ENCODE assay signal across 8 cellular contexts in the genomic region with DNA sequence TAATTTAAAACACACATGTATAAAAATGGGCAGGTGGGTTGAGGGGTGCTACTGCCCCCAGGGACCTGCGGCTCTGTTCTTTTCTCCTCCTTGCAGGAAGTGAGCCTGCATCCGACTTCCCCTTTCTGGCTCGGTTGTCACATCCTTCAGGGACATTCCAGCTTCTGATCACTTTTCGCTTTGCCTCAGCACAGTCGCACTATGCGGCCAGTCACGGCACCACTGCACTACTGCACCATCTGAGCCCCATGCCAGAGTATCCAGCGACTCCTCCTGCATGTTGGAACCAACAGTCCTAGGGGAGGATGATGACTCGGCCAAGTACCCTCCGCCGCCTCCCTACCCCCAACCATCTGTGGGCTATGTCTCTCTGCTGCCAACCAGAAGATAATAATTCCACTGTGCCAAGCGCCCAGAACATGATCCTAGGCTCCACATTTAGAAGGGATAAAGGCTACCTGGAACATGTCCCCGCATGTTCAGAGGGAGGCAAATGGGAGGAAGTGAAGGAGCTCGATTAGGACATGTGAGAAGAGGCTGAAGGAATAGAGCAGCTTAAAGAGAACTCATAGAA. TPM values are rescaled to one million over a fixed set of nuclear protein-coding genes. Genes with fewer than 3 reads are reported as not detected.
DNase-seq lines count a peak whose midpoint lies in the region; TF ChIP-seq lines count a peak whose summit lies in the region.

No MANE protein-coding gene starts in this region.

- peak overlapping the region; percentile 97 for H3K27ac Mint-ChIP-seq in MCF 10A (ENCODE audit: low read depth, unreplicated experiment)

- in situ Hi-C loops in HAP-1 (cut with MboI; ENCODE audit: low sequenced_read_pairs) = no loop called here

- TF ChIP-seq POLR2A in NB4 (IDR thresholded peaks at IDR 0.05; ENCODE audit: extremely low read depth, insufficient read length) = no peak

- H3K4me3 ChIP-seq in HAP-1 (no peak overlapping the region), NB4 (ENCODE audit: low read depth, low read length) (no peak overlapping the region), muscle layer of colon (ENCODE audit: low read depth in 1 of 2, low read length in 2 of 2) (peak overlapping the region in 1 of 2 donors; percentile 32)

- TF ChIP-seq CTCF in NB4 (IDR thresholded peaks at IDR 0.05; ENCODE audit: low read depth, low read length) (no peak), MCF 10A (IDR thresholded peaks at IDR 0.05; ENCODE audit: unreplicated experiment) (no peak)

- POLR2A ChIA-PET in MCF 10A (lab: Yijun Ruan, JAX) = interaction anchor here (0.6 to 6.2 kb wide), 26 partner anchors 8 to 506 kb away, joined by 3 to 90 read pairs (median 5); a partner anchor contains a TSS

- peaks cover 7% of the 10 kb centered on the region for H3K36me3 Mint-ChIP-seq in MCF 10A (ENCODE audit: insufficient read depth, unreplicated experiment)

- BruUV-seq in MCF 10A (replicated peaks; lab: Mats Ljungman, UMichigan) = TSS peak; percentile 6

- no peaks in the 10 kb centered on the region for H3K9me3 ChIP-seq in HAP-1
- H3K9me3 ChIP-seq in muscle layer of colon (ENCODE audit: low read length) = no peaks in the 10 kb centered on the region

- no peaks in the 10 kb centered on the region for H3K27me3 Mint-ChIP-seq in MCF 10A (ENCODE audit: insufficient read depth, unreplicated experiment)

- CTCF ChIA-PET in MCF 10A (lab: Yijun Ruan, JAX) = interaction anchor here (0.6 to 2.0 kb wide), 9 partner anchors 16 to 258 kb away, joined by 3 to 12 read pairs (median 4); no protein-coding TSS in a partner anchor

- H3K27me3 ChIP-seq in HAP-1 (ENCODE audit: low read depth) (no peaks in the 10 kb centered on the region), muscle layer of colon (ENCODE audit: control insufficient read depth in 1 of 2, insufficient read depth in 2 of 2, low read length in 2 of 2) (no peaks in the 10 kb centered on the region)

- peak; percentile 9 to 28 for DNase-seq in NCI-H526 (lab: John Stamatoyannopoulos, UW)
- no peak for DNase-seq in NCI-H526 treated with DMSO at 0.1 percent for 48 hours (lab: John Stamatoyannopoulos, UW)
- DNase-seq in HAP-1 (ENCODE audit: low spot score in 2 of 2) = peak; percentile 19 to 43
- DNase-seq in NB4 (ENCODE audit: low read depth) = peak; percentile 84
- peak; percentile 89 for DNase-seq in MCF 10A (ENCODE audit: unreplicated experiment)
- no peak for DNase-seq in superior temporal gyrus (ENCODE audit: extremely low spot score)
- DNase-seq in inferior parietal cortex (ENCODE audit: extremely low spot score) = no peak

- no peaks in the 10 kb centered on the region for H3K9me3 Mint-ChIP-seq in MCF 10A (ENCODE audit: unreplicated experiment)

- H3K4me1 Mint-ChIP-seq in MCF 10A (ENCODE audit: insufficient read depth, unreplicated experiment) = peaks cover 75% of the 10 kb centered on the region

- H3K4me1 ChIP-seq in HAP-1 (peaks cover 40% of the 10 kb centered on the region), muscle layer of colon (ENCODE audit: insufficient read depth, low read length) (peaks cover 85% of the 10 kb centered on the region)

- intact Hi-C loops in MCF 10A (cut with micrococcal nuclease) = loop anchor here (5.0 kb wide), 2 partner anchors 148 to 242 kb away; no protein-coding TSS in a partner anchor

- H3K27ac ChIP-seq in muscle layer of colon (ENCODE audit: low read depth, low read length) = peak overlapping the region; percentile 84

- H3K4me3 Mint-ChIP-seq in MCF 10A (ENCODE audit: unreplicated experiment) = peak overlapping the region; percentile 33

- H3K36me3 ChIP-seq in HAP-1 (replicated peaks) = no peaks in the 10 kb centered on the region
- no peaks in the 10 kb centered on the region for H3K36me3 ChIP-seq in muscle layer of colon (ENCODE audit: insufficient read depth, low read length)

- H3K9ac ChIP-seq in muscle layer of colon (ENCODE audit: low read length) = no peak overlapping the region

RNA-seq across cellular contexts. Expression of a gene that starts 17.6 kb away (rescaled TPM):
- total RNA-seq in MCF 10A (2022) = 55.4 and 61.3 TPM in 2 replicates

Comparison
In these comparisons a context has a peak if more than half of its experiments do, and no peak if none do; other contexts are left out.
1. DNase-seq: peak in NCI-H526 (2 of 2), HAP-1 (2 of 2), NB4 (single experiment) and MCF 10A (single experiment); none in NCI-H526 treated with DMSO at 0.1 percent for 48 hours (single experiment), superior temporal gyrus (single experiment) and inferior parietal cortex (single experiment).